In the genomic region with DNA sequence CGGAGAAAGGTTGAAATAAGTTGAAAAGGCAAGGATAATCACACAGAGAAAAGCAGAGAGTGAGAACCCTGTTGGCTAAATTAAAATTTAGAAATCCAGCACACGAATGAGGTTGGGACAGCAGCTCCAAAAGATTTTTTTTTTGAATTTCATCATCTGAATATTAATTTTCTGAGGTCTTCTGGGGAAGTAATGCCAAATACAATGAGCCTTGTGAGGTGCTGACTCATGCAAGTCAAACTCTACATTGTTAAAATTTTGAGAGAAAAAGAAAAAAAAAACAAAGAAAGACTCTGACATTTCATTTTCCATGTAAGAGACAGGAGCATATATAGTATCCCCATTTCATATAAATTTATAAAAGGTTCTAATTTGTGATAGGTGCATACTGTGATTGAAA, we compare ENCODE assay signal across 27 cellular contexts.
"Had no signal": no experiment of that assay in that cellular context is flagged by ENCODE, and none has a peak within 500 bp of the region (broad histone marks: within the 10 kb centered on the region; RNA-seq: fewer than 3 reads in every experiment).

No MANE protein-coding gene starts in this region.

- H3K4me3 Mint-ChIP-seq: activated CD4-positive, alpha-beta T cell treated with anti-CD3 and anti-CD28 coated beads, Interleukin-2, amount 10 ng/mL, durations not matched to agents 7 days and 5 days; activated CD8-positive, alpha-beta T cell treated with anti-CD3 and anti-CD28 coated beads, Interleukin-2, amount 10 ng/mL, durations not matched to agents 7 days and 5 days; activated naive CD8-positive, alpha-beta T cell treated with anti-CD3 and anti-CD28 coated beads, Interleukin-2, amount 50 U/mL, for 24 hours; activated T-helper 1 cell treated with anti-CD3 and anti-CD28 coated beads, Interleukin-12 subunit alpha, Interleukin-12 subunit beta, Interleukin-2, Interleukin-4 antibody, amounts not matched to agents 30 ng/mL and 10 ng/mL and 1 ng/mL, durations not matched to agents 14 hours and 24 hours and 36 hours; brain; naive thymus-derived CD4-positive, alpha-beta T cell had no signal

- H3K4me1 ChIP-seq: left lung, psoas muscle, right atrium auricular region had no signal

- H2AFZ ChIP-seq: hepatocyte had no signal

- H3K36me3 Mint-ChIP-seq: brain; immature natural killer cell; naive thymus-derived CD4-positive, alpha-beta T cell had no signal

- H3K4me1 Mint-ChIP-seq: activated naive CD8-positive, alpha-beta T cell treated with anti-CD3 and anti-CD28 coated beads, Interleukin-2, amount 50 U/mL, for 24 hours had no signal

- H3K4me3 ChIP-seq: hepatocyte, left lung, lung, ovary, psoas muscle, right atrium auricular region, thoracic aorta had no signal

- H3K27me3 Mint-ChIP-seq: activated naive CD8-positive, alpha-beta T cell treated with anti-CD3 and anti-CD28 coated beads, Interleukin-2, amount 50 U/mL, for 24 hours; brain had no signal

- H3K27ac Mint-ChIP-seq: activated CD4-positive, alpha-beta T cell treated with anti-CD3 and anti-CD28 coated beads, Interleukin-2, amount 10 ng/mL, durations not matched to agents 7 days and 5 days; activated CD8-positive, alpha-beta T cell treated with anti-CD3 and anti-CD28 coated beads, Interleukin-2, amount 10 ng/mL, durations not matched to agents 7 days and 5 days; activated naive CD8-positive, alpha-beta T cell treated with anti-CD3 and anti-CD28 coated beads, Interleukin-2, amount 50 U/mL, for 24 hours; activated T-helper 1 cell treated with anti-CD3 and anti-CD28 coated beads, Interleukin-12 subunit alpha, Interleukin-12 subunit beta, Interleukin-2, Interleukin-4 antibody, amounts not matched to agents 30 ng/mL and 10 ng/mL and 1 ng/mL, durations not matched to agents 14 hours and 24 hours and 36 hours; immature natural killer cell had no signal

- H3K36me3 ChIP-seq: left lung, ovary, right atrium auricular region, thoracic aorta, WERI-Rb-1 had no signal

- H3K9me3 ChIP-seq: ovary, psoas muscle, right atrium auricular region, thoracic aorta had no signal

- ATAC-seq: activated CD8-positive, alpha-beta T cell treated with anti-CD3 and anti-CD28 coated beads, Interleukin-2, amount 10 ng/mL, durations not matched to agents 7 days and 5 days; activated naive CD8-positive, alpha-beta T cell treated with anti-CD3 and anti-CD28 coated beads, Interleukin-2, amount 50 U/mL, for 24 hours; esophagus mucosa; left lung; naive thymus-derived CD4-positive, alpha-beta T cell; psoas muscle had no signal

- H3K27me3 ChIP-seq: hepatocyte, left lung, ovary, right atrium auricular region had no signal

- H3K9me3 Mint-ChIP-seq: brain had no signal

- DNase-seq: activated CD4-positive, alpha-beta T cell treated with anti-CD3 and anti-CD28 coated beads, Interleukin-2, amount 10 ng/mL, durations not matched to agents 7 days and 5 days; activated CD4-positive, CD25-positive, alpha-beta regulatory T cell treated with anti-CD3 and anti-CD28 coated beads, Interleukin-2, amount 50 U/mL, for 72 hours; activated CD8-positive, alpha-beta T cell treated with anti-CD3 and anti-CD28 coated beads, Interleukin-2, amount 10 ng/mL, durations not matched to agents 7 days and 5 days; activated gamma-delta T cell; activated naive CD4-positive, alpha-beta T cell treated with anti-CD3 and anti-CD28 coated beads, Interleukin-2, amount 50 U/mL, for 16 hours; activated naive CD8-positive, alpha-beta T cell treated with anti-CD3 and anti-CD28 coated beads, Interleukin-2, amount 50 U/mL, for 24 hours; anterior cingulate cortex; central memory CD4-positive, alpha-beta T cell; effector memory CD4-positive, alpha-beta T cell; foreskin fibroblast; immature natural killer cell; kidney glomerular epithelial cell; left lung; naive thymus-derived CD4-positive, alpha-beta T cell; ovary; psoas muscle; stimulated activated CD4-positive, alpha-beta T cell treated with anti-CD3 and anti-CD28 coated beads, Interleukin-4, amount 100 ng/mL, for 24 hours; stimulated activated naive CD4-positive, alpha-beta T cell treated with Interleukin-2 at 50 U/mL for 16 hours; T-helper 2 cell; WERI-Rb-1 had no signal
